Comparison of ENCODE assay signal across 27 cellular contexts in genomic region chr5:30850871-30851270, GRCh38.
"Had no signal": no experiment of that assay in that cellular context is flagged by ENCODE, and none has a peak within 500 bp of the region (broad histone marks: within the 10 kb centered on the region; RNA-seq: fewer than 3 reads in every experiment).

No MANE protein-coding gene starts in this region.

- H3K9me3 ChIP-seq: colonic mucosa, esophagus squamous epithelium, left lung, right lobe of liver, testis, tibial artery had no signal

- H3K36me3 ChIP-seq: colonic mucosa, esophagus squamous epithelium, left lung, right lobe of liver, tibial artery had no signal

- H3K4me3 Mint-ChIP-seq: central memory CD8-positive, alpha-beta T cell; dendritic cell treated with granulocyte-macrophage colony-stimulating factor and Interleukin-4, amounts not matched to agents 40 ng/mL and 50 ng/mL, for 4 days; immature natural killer cell; naive thymus-derived CD8-positive, alpha-beta T cell; nephron progenitor cell; stimulated activated effector memory CD8-positive, alpha-beta T cell treated with anti-CD3 and anti-CD28 coated beads, Interleukin-12 subunit alpha, Interleukin-12 subunit beta, amount 100 ng/mL, for 72 hours; type B pancreatic cell had no signal

- H3K27me3 ChIP-seq: colonic mucosa, esophagus squamous epithelium, left lung, right lobe of liver, testis, tibial artery had no signal

- H2AFZ ChIP-seq: parathyroid adenoma had no signal

- H3K9ac ChIP-seq: parathyroid adenoma had no signal

- H3K9me3 Mint-ChIP-seq: dendritic cell treated with granulocyte-macrophage colony-stimulating factor and Interleukin-4, amounts not matched to agents 40 ng/mL and 50 ng/mL, for 4 days; nephron progenitor cell; type B pancreatic cell had no signal

- H3K79me2 ChIP-seq: parathyroid adenoma had no signal

- ATAC-seq: left lung; naive thymus-derived CD8-positive, alpha-beta T cell; right lobe of liver; stimulated activated effector memory CD8-positive, alpha-beta T cell treated with anti-CD3 and anti-CD28 coated beads, Interleukin-12 subunit alpha, Interleukin-12 subunit beta, amount 100 ng/mL, for 72 hours; stimulated activated naive CD8-positive, alpha-beta T cell treated with anti-CD3 and anti-CD28 coated beads, Interleukin-15, Interleukin-2, amounts not matched to agents 100 U/mL and 50 U/mL, for 24 hours had no signal

- H3K4me1 ChIP-seq: colonic mucosa, esophagus squamous epithelium, left lung, parathyroid adenoma, right lobe of liver, testis, tibial artery had no signal

- H3K27me3 Mint-ChIP-seq: central memory CD8-positive, alpha-beta T cell; dendritic cell treated with granulocyte-macrophage colony-stimulating factor and Interleukin-4, amounts not matched to agents 40 ng/mL and 50 ng/mL, for 4 days; naive thymus-derived CD8-positive, alpha-beta T cell; progenitor cell of endocrine pancreas; type B pancreatic cell had no signal

- H3K36me3 Mint-ChIP-seq: immature natural killer cell; naive thymus-derived CD8-positive, alpha-beta T cell; stimulated activated effector memory CD8-positive, alpha-beta T cell treated with anti-CD3 and anti-CD28 coated beads, Interleukin-12 subunit alpha, Interleukin-12 subunit beta, amount 100 ng/mL, for 72 hours; type B pancreatic cell had no signal

- FAIRE-seq: endothelial cell of umbilical vein had no signal

- H3K4me3 ChIP-seq: colonic mucosa, esophagus squamous epithelium, left lung, right lobe of liver, testis, tibial artery had no signal

- DNase-seq: colonic mucosa; effector CD8-positive, alpha-beta T cell; esophagus squamous epithelium; foreskin melanocyte; hypothalamus; immature natural killer cell; islet precursor cell; left lung; mesendoderm; midbrain; naive thymus-derived CD8-positive, alpha-beta T cell; nephron progenitor cell; occipital lobe; right lobe of liver; stimulated activated CD4-positive, alpha-beta T cell treated with anti-CD3 and anti-CD28 coated beads, Interleukin-2, amount 100 ng/mL, for 24 hours; stimulated activated CD4-positive, alpha-beta T cell treated with anti-CD3 and anti-CD28 coated beads, Interleukin-4, amount 100 ng/mL, for 24 hours; stimulated activated naive CD8-positive, alpha-beta T cell treated with anti-CD3 and anti-CD28 coated beads, Interleukin-15, Interleukin-2, amounts not matched to agents 100 U/mL and 50 U/mL, for 24 hours; substantia nigra; testis; tibial artery had no signal

- H3K4me1 Mint-ChIP-seq: central memory CD8-positive, alpha-beta T cell; immature natural killer cell; naive thymus-derived CD8-positive, alpha-beta T cell; stimulated activated effector memory CD8-positive, alpha-beta T cell treated with anti-CD3 and anti-CD28 coated beads, Interleukin-12 subunit alpha, Interleukin-12 subunit beta, amount 100 ng/mL, for 72 hours had no signal

- H3K27ac ChIP-seq: colonic mucosa, esophagus squamous epithelium, left lung, parathyroid adenoma, right lobe of liver, testis, tibial artery had no signal

- H3K27ac Mint-ChIP-seq: dendritic cell treated with granulocyte-macrophage colony-stimulating factor and Interleukin-4, amounts not matched to agents 40 ng/mL and 50 ng/mL, for 4 days; immature natural killer cell; naive thymus-derived CD8-positive, alpha-beta T cell; nephron progenitor cell; progenitor cell of endocrine pancreas; stimulated activated effector memory CD8-positive, alpha-beta T cell treated with anti-CD3 and anti-CD28 coated beads, Interleukin-12 subunit alpha, Interleukin-12 subunit beta, amount 100 ng/mL, for 72 hours; type B pancreatic cell had no signal
